In genomic region chr17:42307362-42307927, GRCh38 we compare ENCODE assay signal across 1 cellular context.
TF ChIP-seq lines count a peak whose summit lies in the region.

No MANE protein-coding gene starts in this region.

TF ChIP-seq in GM23338, 12 proteins besides CTCF, POLR2A, EP300 and RAD21:
- TF ChIP-seq CREB1 (CRISPR knock-in tag; IDR thresholded peaks at IDR 0.05; ENCODE audit: low read depth) (no peak), EZH2phosphoT487 (IDR thresholded peaks at IDR 0.05; ENCODE audit: unreplicated experiment) (no peak), ZNF331 (CRISPR knock-in tag; IDR thresholded peaks at IDR 0.05; ENCODE audit: low read depth) (no peak), ZNF462 (CRISPR knock-in tag; IDR thresholded peaks at IDR 0.05) (no peak), EZH2 (IDR thresholded peaks at IDR 0.05; ENCODE audit: low read depth, unreplicated experiment) (no peak), STAT1 (IDR thresholded peaks at IDR 0.05; ENCODE audit: unreplicated experiment) (no peak), POLR2AphosphoS5 (IDR thresholded peaks at IDR 0.05; ENCODE audit: low read depth) (no peak), ZNF114 (CRISPR knock-in tag; IDR thresholded peaks at IDR 0.05) (no peak), REST (IDR thresholded peaks at IDR 0.05; ENCODE audit: unreplicated experiment) (no peak), NANOG (IDR thresholded peaks at IDR 0.05; ENCODE audit: borderline replicate concordance) (no peak)
